Comparison of ENCODE assay signal across 9 cellular contexts in genomic region chr1:46394872-46395465, GRCh38. TPM values are rescaled to one million over a fixed set of nuclear protein-coding genes. Genes with fewer than 3 reads are reported as not detected.
DNase-seq lines count a peak whose midpoint lies in the region; ATAC-seq, FAIRE-seq and TF ChIP-seq lines count a peak whose summit lies in the region.
"Had no signal": no experiment of that assay in that cellular context is flagged by ENCODE, and none has a peak within 500 bp of the region (broad histone marks: within the 10 kb centered on the region; RNA-seq: fewer than 3 reads in every experiment).

No MANE protein-coding gene starts in this region.

- FAIRE-seq in astrocyte (lab: Jason Lieb, UNC): no peak

- intact Hi-C loops in HCT116 (cut with micrococcal nuclease): loop anchor here (1.0 kb wide), 1 partner anchor 7 kb away; no protein-coding TSS in a partner anchor

- RAD21 ChIA-PET in HCT116 (lab: Charles Lee; ENCODE audit: low non-redundant PET in 1 of 2, low total read pairs in 2 of 2, uncharacterized antibody in 2 of 2, unreplicated experiment in 2 of 2): no interaction called here

- H4K20me1 ChIP-seq in HCT116 (ENCODE audit: insufficient read depth): no peaks in the 10 kb centered on the region
- no peaks in the 10 kb centered on the region for H4K20me1 ChIP-seq in astrocyte (ENCODE audit: insufficient read depth, low read length)
- H4K20me1 ChIP-seq in smooth muscle cell (ENCODE audit: low read depth): no peaks in the 10 kb centered on the region
- no peaks in the 10 kb centered on the region for H4K20me1 ChIP-seq in SK-N-SH (ENCODE audit: insufficient read depth)

- H3K27ac ChIP-seq in HCT116 (ENCODE audit: low read depth, low read length) (peak overlapping the region; percentile 71; the same call in 1 of the 2 replicates), astrocyte (ENCODE audit: low read depth, low read length) (no peak overlapping the region), smooth muscle cell (ENCODE audit: low read depth) (no peak overlapping the region), SK-N-SH (ENCODE audit: low read depth in 2 of 2, low read length in 1 of 2) (no peak overlapping the region)

- peaks cover 0 to 11% of the 10 kb centered on the region in 2 experiments; a peak in 1 of 4 replicates for H3K9me3 ChIP-seq in HCT116 (ENCODE audit: control insufficient read depth in 1 of 2, insufficient read depth in 1 of 2, low read depth in 1 of 2, low read length in 2 of 2)
- H3K9me3 ChIP-seq in astrocyte (ENCODE audit: insufficient read depth, low read depth, low read length): peaks cover 24% of the 10 kb centered on the region
- H3K9me3 ChIP-seq in smooth muscle cell (replicated peaks; ENCODE audit: low read depth): no peaks in the 10 kb centered on the region
- H3K9me3 ChIP-seq in SK-N-SH: peaks cover 7% of the 10 kb centered on the region; the same call in 1 of the 2 replicates

- H3K36me3 ChIP-seq in HCT116 (ENCODE audit: control insufficient read depth in 1 of 2, insufficient read depth in 2 of 2, low read length in 2 of 2) (no peaks in the 10 kb centered on the region), astrocyte (ENCODE audit: insufficient read depth, low read length) (no peaks in the 10 kb centered on the region), smooth muscle cell (ENCODE audit: low read depth) (no peaks in the 10 kb centered on the region), SK-N-SH (replicated peaks in 1 of 2; ENCODE audit: control insufficient read depth in 1 of 2, insufficient read depth in 2 of 2, low read length in 1 of 2) (no peaks in the 10 kb centered on the region)

- 29% methylated on average over 17 of the region's 17 CpGs for WGBS in smooth muscle cell (ENCODE audit: low lambda C conversion rate)
- 91% methylated on average over 17 of the region's 17 CpGs for WGBS in SK-N-SH (ENCODE audit: low lambda C conversion rate)

- TF ChIP-seq CTCF in HCT116 (IDR thresholded peaks at IDR 0.05 in 2 of 3, conservative IDR thresholded peaks at IDR 0.05 in 1 of 3; ENCODE audit: borderline replicate concordance in 1 of 3, insufficient read depth in 1 of 3, low read depth in 2 of 3, low read length in 2 of 3) (no peak), astrocyte (IDR thresholded peaks at IDR 0.05; ENCODE audit: insufficient read depth, low read depth, low read length) (no peak), smooth muscle cell (IDR thresholded peaks at IDR 0.05; ENCODE audit: borderline replicate concordance, insufficient read depth, poor library complexity, severe bottlenecking) (no peak), SK-N-SH (IDR thresholded peaks at IDR 0.05) (no peak)

- H3K36me3 Mint-ChIP-seq in astrocyte (ENCODE audit: low read depth, unreplicated experiment): peaks cover 5% of the 10 kb centered on the region

- no peak overlapping the region for H3K27ac Mint-ChIP-seq in astrocyte (ENCODE audit: unreplicated experiment)

- H3K9me3 Mint-ChIP-seq in astrocyte (ENCODE audit: unreplicated experiment): peaks cover 32% of the 10 kb centered on the region

- ATAC-seq in HCT116 (no peak), GM18873 (IDR thresholded peaks at IDR 0.05; ENCODE audit: low FRiP score, unreplicated experiment) (no peak)

- CTCF ChIA-PET in HCT116 (lab: Charles Lee): interaction anchor here (1.0 kb wide), 1 partner anchor 47 kb away, joined by 3 read pairs; no protein-coding TSS in a partner anchor
- CTCF ChIA-PET in SK-N-SH (lab: Yijun Ruan, JAX): interaction anchor here (0.7 to 1.9 kb wide), 2 partner anchors 11 to 52 kb away, joined by 3 to 6 read pairs; no protein-coding TSS in a partner anchor

- H3K79me2 ChIP-seq in HCT116 (ENCODE audit: insufficient read depth, low read length): no peaks in the 10 kb centered on the region
- H3K79me2 ChIP-seq in astrocyte (ENCODE audit: insufficient read depth, low read length): no peaks in the 10 kb centered on the region
- no peaks in the 10 kb centered on the region for H3K79me2 ChIP-seq in smooth muscle cell (ENCODE audit: low read depth)
- no peaks in the 10 kb centered on the region for H3K79me2 ChIP-seq in SK-N-SH (ENCODE audit: insufficient read depth)

- H3K4me1 ChIP-seq in HCT116 (ENCODE audit: control insufficient read depth in 1 of 2, insufficient read depth in 2 of 2, low read length in 2 of 2): peaks cover 5 to 18% of the 10 kb centered on the region in 2 experiments; a peak in 3 of 4 replicates
- no peaks in the 10 kb centered on the region for H3K4me1 ChIP-seq in astrocyte (ENCODE audit: insufficient read depth, low read length)
- H3K4me1 ChIP-seq in smooth muscle cell (ENCODE audit: low read depth): peaks cover 19% of the 10 kb centered on the region
- peaks cover 0 to 6% of the 10 kb centered on the region in 2 experiments; a peak in 1 of 4 replicates for H3K4me1 ChIP-seq in SK-N-SH (ENCODE audit: control insufficient read depth in 1 of 2, insufficient read depth in 2 of 2, low read depth in 1 of 2, low read length in 1 of 2)

- no peak for DNase-seq in HCT116 (ENCODE audit: low read depth, low spot score)
- DNase-seq in astrocyte (ENCODE audit: low read depth): no peak
- peak; percentile 52 for DNase-seq in left kidney (ENCODE audit: low read depth, low spot score)
- no peak for DNase-seq in smooth muscle cell (lab: John Stamatoyannopoulos, UW; ENCODE audit: unreplicated experiment)
- no peak for DNase-seq in NCI-H748 (lab: John Stamatoyannopoulos, UW; ENCODE audit: unreplicated experiment)
- no peak for DNase-seq in NCI-H2171 (lab: John Stamatoyannopoulos, UW)
- no peak for DNase-seq in SK-N-SH
- DNase-seq: stimulated activated CD4-positive, alpha-beta T cell treated with anti-CD3 and anti-CD28 coated beads, Interleukin-4, amount 100 ng/mL, for 1 hour had no signal

- no peaks in the 10 kb centered on the region for H3F3A ChIP-seq in smooth muscle cell (ENCODE audit: low read depth)
- no peaks in the 10 kb centered on the region for H3F3A ChIP-seq in SK-N-SH (replicated peaks; ENCODE audit: insufficient read depth)

- H3K9me2 ChIP-seq in HCT116 (ENCODE audit: insufficient read depth) (no peaks in the 10 kb centered on the region), SK-N-SH (no peaks in the 10 kb centered on the region)

- H3K4me2 ChIP-seq in HCT116 (ENCODE audit: low read length): peak overlapping the region; percentile 95
- peak overlapping the region; percentile 76 for H3K4me2 ChIP-seq in astrocyte (ENCODE audit: low read length)
- peak overlapping the region; percentile 99 for H3K4me2 ChIP-seq in smooth muscle cell
- no peak overlapping the region for H3K4me2 ChIP-seq in SK-N-SH

- H3K9ac ChIP-seq in HCT116 (ENCODE audit: low read length) (peak overlapping the region; percentile 68), astrocyte (ENCODE audit: low read length) (no peak overlapping the region), smooth muscle cell (ENCODE audit: low read depth) (no peak overlapping the region), SK-N-SH (no peak overlapping the region)

- POLR2A ChIA-PET in HCT116 (lab: Charles Lee): no interaction called here
- POLR2A ChIA-PET in SK-N-SH (lab: Yijun Ruan, JAX): no interaction called here

- peaks cover 42% of the 10 kb centered on the region for H3K27me3 Mint-ChIP-seq in astrocyte (ENCODE audit: low read depth, unreplicated experiment)

- no peak overlapping the region for H2AFZ ChIP-seq in HCT116 (ENCODE audit: low read depth, low read length, poor library complexity, severe bottlenecking)
- H2AFZ ChIP-seq in astrocyte (ENCODE audit: low read depth, low read length): peak overlapping the region; percentile 66
- peak overlapping the region; percentile 93 for H2AFZ ChIP-seq in smooth muscle cell (ENCODE audit: low read depth)
- H2AFZ ChIP-seq in SK-N-SH (ENCODE audit: low read depth): no peak overlapping the region

- H3K4me1 Mint-ChIP-seq in astrocyte (ENCODE audit: low read depth, unreplicated experiment): peaks cover 2% of the 10 kb centered on the region

- BruUV-seq in HCT116 (replicated peaks; lab: Mats Ljungman, UMichigan): TSS peak; percentile 66

- TF ChIP-seq RAD21 in HCT116 (IDR thresholded peaks at IDR 0.05; ENCODE audit: low read depth): no peak
- no peak for TF ChIP-seq RAD21 in SK-N-SH (IDR thresholded peaks at IDR 0.05; ENCODE audit: low read length)

- no peak for TF ChIP-seq EP300 in SK-N-SH (IDR thresholded peaks at IDR 0.05; ENCODE audit: borderline replicate concordance in 1 of 2, low read depth in 1 of 2, low read length in 1 of 2)

- TF ChIP-seq POLR2A in HCT116 (IDR thresholded peaks at IDR 0.05; ENCODE audit: borderline replicate concordance, extremely low read depth, insufficient read depth, insufficient read length): no peak

- H3K4me3 Mint-ChIP-seq in astrocyte (ENCODE audit: unreplicated experiment): peak overlapping the region; percentile 34

- H3K27me3 ChIP-seq in HCT116 (ENCODE audit: insufficient read depth, low read length) (no peaks in the 10 kb centered on the region), astrocyte (ENCODE audit: insufficient read depth, low read length) (peaks cover 36% of the 10 kb centered on the region), smooth muscle cell (ENCODE audit: low read depth) (peaks cover 10% of the 10 kb centered on the region), SK-N-SH (ENCODE audit: insufficient read depth) (no peaks in the 10 kb centered on the region)

- peak overlapping the region; percentile 66 to 73 for H3K4me3 ChIP-seq in HCT116 (replicated peaks in 1 of 2; ENCODE audit: low read depth in 1 of 2, low read length in 2 of 2)
- H3K4me3 ChIP-seq in astrocyte (ENCODE audit: insufficient read depth, low read depth, low read length): peak overlapping the region; percentile 33
- H3K4me3 ChIP-seq in smooth muscle cell: peak overlapping the region; percentile 70
- no peak overlapping the region for H3K4me3 ChIP-seq in SK-N-SH (ENCODE audit: low read depth in 2 of 2, low read length in 1 of 2)

TF ChIP-seq in SK-N-SH, 30 proteins besides CTCF, POLR2A, EP300 and RAD21 (continues in another document):
- TF ChIP-seq TCF12 (IDR thresholded peaks at IDR 0.05): no peak
- no peak for TF ChIP-seq FOXM1 (IDR thresholded peaks at IDR 0.05; ENCODE audit: low read depth)
- no peak for TF ChIP-seq NFIC (IDR thresholded peaks at IDR 0.05; ENCODE audit: borderline replicate concordance)
- TF ChIP-seq SIN3A (IDR thresholded peaks at IDR 0.05; ENCODE audit: borderline replicate concordance, low read depth, low read length): no peak
- TF ChIP-seq TAF1 (IDR thresholded peaks at IDR 0.05; ENCODE audit: borderline replicate concordance, low read depth, low read length): no peak

RNA-seq across cellular contexts. Expression of gene FAAH, which starts 0.9 kb away (rescaled TPM):
- total RNA-seq in HCT116 (2021; ENCODE audit: unreplicated experiment) (24.8 TPM), astrocyte (1.2 and 1.9 TPM in 2 replicates), smooth muscle cell (8.9 and 11.1 TPM in 2 replicates)
- polyA plus RNA-seq in HCT116 (2012): 18.9 and 21.9 TPM in 2 replicates
- polyA plus RNA-seq in smooth muscle cell (5.7 and 12.1 TPM in 2 replicates), SK-N-SH (2012; rRNA removed) (1.2 TPM in 2 replicates)
- 0.24 TPM in 2 replicates for polyA plus RNA-seq in SK-N-SH (2012; cell fraction: cytosol; rRNA removed)
- polyA plus RNA-seq in SK-N-SH (2012; cell fraction: nucleus; rRNA removed): 7.5 and 14.7 TPM in 2 replicates

RNA-seq across cellular contexts. Expression of gene NSUN4, which starts 54.4 kb away (rescaled TPM):
- total RNA-seq in HCT116 (2021; ENCODE audit: unreplicated experiment): 27.8 TPM
- polyA plus RNA-seq in HCT116 (2012): 25.0 and 27.7 TPM in 2 replicates
- total RNA-seq in astrocyte: 15.5 and 16.9 TPM in 2 replicates
- 12.5 and 14.1 TPM in 2 replicates for total RNA-seq in smooth muscle cell
- 10.6 and 10.8 TPM in 2 replicates for polyA plus RNA-seq in smooth muscle cell
- polyA plus RNA-seq in SK-N-SH (2012; rRNA removed): 14.7 and 18.8 TPM in 2 replicates
- polyA plus RNA-seq in SK-N-SH (2012; cell fraction: cytosol; rRNA removed): 11.4 and 15.8 TPM in 2 replicates
- 22.7 and 26.9 TPM in 2 replicates for polyA plus RNA-seq in SK-N-SH (2012; cell fraction: nucleus; rRNA removed)

Comparison
In these comparisons a context has a peak if more than half of its experiments do, and no peak if none do; other contexts are left out.
1. H2AFZ ChIP-seq: peak in astrocyte (single experiment) and smooth muscle cell (single experiment); none in HCT116 (single experiment) and SK-N-SH (single experiment).
2. H3K4me3 ChIP-seq: peak in HCT116 (2 of 2), astrocyte (single experiment) and smooth muscle cell (single experiment); none in SK-N-SH (0 of 2).